ENCODE assay signal across 8 cellular contexts in genomic region chr3:169764164-169764452, GRCh38. TPM values are rescaled to one million over a fixed set of nuclear protein-coding genes. Genes with fewer than 3 reads are reported as not detected.
A peak's percentile ranks its signal among the peaks of the same experiment; 100 is the strongest.
DNase-seq lines count a peak whose midpoint lies in the region; ATAC-seq, FAIRE-seq and TF ChIP-seq lines count a peak whose summit lies in the region.

No MANE protein-coding gene starts in this region.

- peak; percentile 66 for FAIRE-seq in endothelial cell of umbilical vein (lab: Jason Lieb, UNC)

- H3K9me3 ChIP-seq in SJCRH30 (replicated peaks) (no peaks in the 10 kb centered on the region; the same call in 1 of the 2 replicates), endothelial cell of umbilical vein (replicated peaks; ENCODE audit: control insufficient read depth, insufficient read depth, low read length) (no peaks in the 10 kb centered on the region)
- no peaks in the 10 kb centered on the region for H3K9me3 ChIP-seq in naive thymus-derived CD4-positive, alpha-beta T cell (ENCODE audit: control insufficient read depth in 2 of 3, low read length in 3 of 3)

- no peak for TF ChIP-seq POLR2A in endothelial cell of umbilical vein (IDR thresholded peaks at IDR 0.05; ENCODE audit: low read depth, low read length)

- H3K36me3 ChIP-seq in SJCRH30 (no peaks in the 10 kb centered on the region), endothelial cell of umbilical vein (ENCODE audit: control insufficient read depth in 2 of 2, extremely low read depth in 1 of 2, insufficient read depth in 2 of 2, low read length in 2 of 2) (no peaks in the 10 kb centered on the region)
- peaks cover 0 to 6% (median 0%) of the 10 kb centered on the region in 3 experiments for H3K36me3 ChIP-seq in naive thymus-derived CD4-positive, alpha-beta T cell (ENCODE audit: control insufficient read depth in 2 of 3, insufficient read depth in 3 of 3, low read length in 3 of 3)

- peak overlapping the region; percentile 65 for H2AFZ ChIP-seq in endothelial cell of umbilical vein (ENCODE audit: low read depth, low read length)

- H3K4me3 Mint-ChIP-seq in naive thymus-derived CD4-positive, alpha-beta T cell = peak overlapping the region; percentile 89 to 99 (median 98)

- H3K79me2 ChIP-seq in endothelial cell of umbilical vein (ENCODE audit: control insufficient read depth, insufficient read depth, low read length) = no peaks in the 10 kb centered on the region

- peak overlapping the region; percentile 96 to 100 (median 99) for H3K27ac Mint-ChIP-seq in naive thymus-derived CD4-positive, alpha-beta T cell

- H3K27me3 Mint-ChIP-seq in naive thymus-derived CD4-positive, alpha-beta T cell = no peaks in the 10 kb centered on the region

- H3K27me3 ChIP-seq in SJCRH30 = no peaks in the 10 kb centered on the region
- H3K27me3 ChIP-seq in endothelial cell of umbilical vein (ENCODE audit: control insufficient read depth in 2 of 2, insufficient read depth in 2 of 2, low read length in 2 of 2) = no peaks in the 10 kb centered on the region
- no peaks in the 10 kb centered on the region for H3K27me3 ChIP-seq in naive thymus-derived CD4-positive, alpha-beta T cell (ENCODE audit: control insufficient read depth in 2 of 2, insufficient read depth in 2 of 2, low read length in 2 of 2)

- dilution Hi-C loops in endothelial cell of umbilical vein (cut with MboI; ENCODE audit: extremely low pct_ligation_motif_present, low sequenced_read_pairs) = no loop called here

- intact Hi-C loops in endothelial cell of umbilical vein (cut with micrococcal nuclease) = loop anchor here (2.0 kb wide), 1 partner anchor 203 kb away; the partner anchor contains the start of gene SEC62
- intact Hi-C loops in naive thymus-derived CD4-positive, alpha-beta T cell (cut with micrococcal nuclease) = loop anchor here (1.0 to 5.0 kb wide), 13 partner anchors 49 to 1695 kb away; partner anchors contain the start of genes EIF5A2 (in 1 of the 2), PHC3 (in 1 of the 2), SEC62 (in 1 of the 2) and SKIL (in 1 of the 2)

- H3K9me3 Mint-ChIP-seq in naive thymus-derived CD4-positive, alpha-beta T cell = peaks cover 0 to 5% (median 3%) of the 10 kb centered on the region in 11 donors

- H3K27ac ChIP-seq in C4-2B (peak overlapping the region; percentile 87), SJCRH30 (peak overlapping the region; percentile 71), endothelial cell of umbilical vein (ENCODE audit: insufficient read depth, low read depth, low read length) (peak overlapping the region; percentile 31)
- H3K27ac ChIP-seq in naive thymus-derived CD4-positive, alpha-beta T cell (ENCODE audit: low read depth, low read length) = peak overlapping the region; percentile 98

- peak overlapping the region; percentile 70 for H3K9ac ChIP-seq in endothelial cell of umbilical vein (replicated peaks; ENCODE audit: extremely low read depth, insufficient read depth, low read length)

- peak overlapping the region; percentile 74 for H3K4me2 ChIP-seq in endothelial cell of umbilical vein (ENCODE audit: insufficient read depth, low read length)

- CTCF ChIA-PET in endothelial cell of umbilical vein (lab: Charles Lee) = interaction anchor here (1.9 kb wide), 1 partner anchor 9 kb away, joined by 5 read pairs; the partner anchor contains the start of gene MYNN
- CTCF ChIA-PET in naive thymus-derived CD4-positive, alpha-beta T cell (lab: Charles Lee) = interaction anchor here (0.8 to 3.3 kb wide), 3 partner anchors 9 to 274 kb away, joined by 3 to 15 read pairs (median 4); partner anchors contain the start of gene MYNN

- POLR2A ChIA-PET in endothelial cell of umbilical vein (lab: Charles Lee) = no interaction called here
- POLR2A ChIA-PET in naive thymus-derived CD4-positive, alpha-beta T cell (lab: Charles Lee) = interaction anchor here (0.7 to 4.2 kb wide), 14 partner anchors 9 to 1047 kb away, joined by 3 to 89 read pairs (median 4); partner anchors contain the start of genes LRRC34, LRRIQ4, MYNN and PHC3

- peak overlapping the region; percentile 74 for H3K4me3 ChIP-seq in SJCRH30
- H3K4me3 ChIP-seq in endothelial cell of umbilical vein (replicated peaks in 1 of 3; ENCODE audit: insufficient read depth in 1 of 3, low read depth in 1 of 3, low read length in 3 of 3) = peak overlapping the region; percentile 36 to 53 (median 41)
- peak overlapping the region; percentile 88 for H3K4me3 ChIP-seq in naive thymus-derived CD4-positive, alpha-beta T cell (ENCODE audit: low read length)

- H4K20me1 ChIP-seq in endothelial cell of umbilical vein (replicated peaks; ENCODE audit: control insufficient read depth, extremely low read depth, insufficient read depth, low read length) = no peaks in the 10 kb centered on the region

- peaks cover 0 to 5% (median 0%) of the 10 kb centered on the region in 5 donors for H3K36me3 Mint-ChIP-seq in naive thymus-derived CD4-positive, alpha-beta T cell

- no TSS peak for BruUV-seq in endothelial cell of umbilical vein (replicated peaks; lab: Mats Ljungman, UMichigan)

- peak; percentile 39 for ATAC-seq in GM19328 (IDR thresholded peaks at IDR 0.05; ENCODE audit: unreplicated experiment)
- peak; percentile 29 for ATAC-seq in HG03342 (IDR thresholded peaks at IDR 0.05; ENCODE audit: unreplicated experiment)
- peak; percentile 32 for ATAC-seq in naive thymus-derived CD4-positive, alpha-beta T cell

- H3K4me1 Mint-ChIP-seq in naive thymus-derived CD4-positive, alpha-beta T cell = peaks cover 10 to 41% (median 33%) of the 10 kb centered on the region in 7 donors

- no peaks in the 10 kb centered on the region for H3K9me1 ChIP-seq in endothelial cell of umbilical vein (replicated peaks; ENCODE audit: control insufficient read depth, extremely low read depth, insufficient read depth, low read length)

- TF ChIP-seq CTCF in C4-2B (conservative IDR thresholded peaks at IDR 0.05) (no peak), endothelial cell of umbilical vein (IDR thresholded peaks at IDR 0.05; ENCODE audit: extremely low read depth in 1 of 2, insufficient read depth in 1 of 2, low read depth in 1 of 2, low read length in 2 of 2) (no peak)

- no peak for DNase-seq in SJCRH30
- DNase-seq in endothelial cell of umbilical vein (ENCODE audit: low read depth, low spot score) = no peak
- no peak for DNase-seq in naive thymus-derived CD4-positive, alpha-beta T cell
- no peak for DNase-seq in GOT3 (lab: John Stamatoyannopoulos, UW)
- DNase-seq in stimulated activated naive CD4-positive, alpha-beta T cell (lab: John Stamatoyannopoulos, UW) = no peak

- H3K4me1 ChIP-seq in SJCRH30 (no peaks in the 10 kb centered on the region), endothelial cell of umbilical vein (ENCODE audit: control insufficient read depth, extremely low read depth, insufficient read depth, low read length) (peaks cover 11% of the 10 kb centered on the region)
- H3K4me1 ChIP-seq in naive thymus-derived CD4-positive, alpha-beta T cell (ENCODE audit: control insufficient read depth in 2 of 2, insufficient read depth in 2 of 2, low read length in 2 of 2) = peaks cover 16 to 23% of the 10 kb centered on the region in 2 donors

RNA-seq across cellular contexts. Expression of gene TERC, which starts 0.8 kb away (rescaled TPM):
- total RNA-seq in SJCRH30 (2014; rRNA removed; shearing (Covaris generic)) = 20.6 and 62.1 TPM in 2 replicates
- total RNA-seq in endothelial cell of umbilical vein = 6.1 and 10.0 TPM in 2 replicates
- 2.6 TPM in 2 replicates for polyA plus RNA-seq in endothelial cell of umbilical vein
- polyA plus RNA-seq in endothelial cell of umbilical vein (2011; cell fraction: cytosol; rRNA removed) = 0.37 and 1.4 TPM in 2 replicates
- polyA plus RNA-seq in endothelial cell of umbilical vein (2011; cell fraction: nucleus; rRNA removed) = 3.4 and 3.7 TPM in 2 replicates
- polyA plus RNA-seq in endothelial cell of umbilical vein (2012) = 1.3 TPM in 1 of 2 replicates, not detected in the other
- polyA minus RNA-seq in endothelial cell of umbilical vein = 5.8 and 15.0 TPM in 2 replicates
- 291 TPM for polyA minus RNA-seq in endothelial cell of umbilical vein (2011; cell fraction: cytosol; rRNA and poly(A)+ RNA removed)
- polyA minus RNA-seq in endothelial cell of umbilical vein (2011; cell fraction: nucleus; rRNA and poly(A)+ RNA removed) = 76.2 and 98.7 TPM in 2 replicates
- total RNA-seq in naive thymus-derived CD4-positive, alpha-beta T cell = 10 to 100 TPM in 2 of 5 experiments, 1 to 10 TPM in 3; 4.0 to 19.4 (median 7.4) TPM
- 1 to 10 TPM in 1 of 2 donors, not detected in 1; 1.1 TPM for polyA plus RNA-seq in naive thymus-derived CD4-positive, alpha-beta T cell

RNA-seq across cellular contexts. Expression of gene ACTRT3, which starts 5.3 kb away (rescaled TPM):
- not detected in 2 replicates for total RNA-seq in SJCRH30 (2014; rRNA removed; shearing (Covaris generic))
- total RNA-seq in endothelial cell of umbilical vein = 3.3 and 5.1 TPM in 2 replicates
- 2.1 and 2.6 TPM in 2 replicates for polyA plus RNA-seq in endothelial cell of umbilical vein
- polyA plus RNA-seq in endothelial cell of umbilical vein (2011; cell fraction: cytosol; rRNA removed) = 1.7 and 2.3 TPM in 2 replicates
- polyA plus RNA-seq in endothelial cell of umbilical vein (2011; cell fraction: nucleus; rRNA removed) = 1.1 and 1.4 TPM in 2 replicates
- 2.6 and 3.3 TPM in 2 replicates for polyA plus RNA-seq in endothelial cell of umbilical vein (2012)
- polyA minus RNA-seq in endothelial cell of umbilical vein = 3.6 and 3.9 TPM in 2 replicates
- 2.4 TPM for polyA minus RNA-seq in endothelial cell of umbilical vein (2011; cell fraction: cytosol; rRNA and poly(A)+ RNA removed)
- 0.77 and 1.1 TPM in 2 replicates for polyA minus RNA-seq in endothelial cell of umbilical vein (2011; cell fraction: nucleus; rRNA and poly(A)+ RNA removed)
- total RNA-seq in naive thymus-derived CD4-positive, alpha-beta T cell = under 1 TPM in 1 of 5 experiments, not detected in 4; 0.36 TPM
- polyA plus RNA-seq in naive thymus-derived CD4-positive, alpha-beta T cell = under 1 TPM in 1 of 2 donors, not detected in 1; 0.32 TPM

RNA-seq across cellular contexts. Expression of gene MYNN, which starts 9.1 kb away (rescaled TPM):
- total RNA-seq in SJCRH30 (2014; rRNA removed; shearing (Covaris generic)) = 15.6 and 17.1 TPM in 2 replicates
- total RNA-seq in endothelial cell of umbilical vein = 11.7 and 12.7 TPM in 2 replicates
- 5.5 and 7.1 TPM in 2 replicates for polyA plus RNA-seq in endothelial cell of umbilical vein
- polyA plus RNA-seq in endothelial cell of umbilical vein (2011; cell fraction: cytosol; rRNA removed) = 10.6 and 11.2 TPM in 2 replicates
- polyA plus RNA-seq in endothelial cell of umbilical vein (2011; cell fraction: nucleus; rRNA removed) = 18.9 and 25.3 TPM in 2 replicates
- 11.7 and 12.4 TPM in 2 replicates for polyA plus RNA-seq in endothelial cell of umbilical vein (2012)
- 11.0 and 12.7 TPM in 2 replicates for polyA minus RNA-seq in endothelial cell of umbilical vein
- polyA minus RNA-seq in endothelial cell of umbilical vein (2011; cell fraction: cytosol; rRNA and poly(A)+ RNA removed) = 10.3 TPM
- 17.5 and 24.7 TPM in 2 replicates for polyA minus RNA-seq in endothelial cell of umbilical vein (2011; cell fraction: nucleus; rRNA and poly(A)+ RNA removed)
- 10 to 100 TPM; 16.2 to 20.8 (median 19.0) TPM for total RNA-seq in naive thymus-derived CD4-positive, alpha-beta T cell
- polyA plus RNA-seq in naive thymus-derived CD4-positive, alpha-beta T cell = 10 to 100 TPM; 12.8 to 16.3 TPM

RNA-seq across cellular contexts. Expression of gene LRRIQ4, which starts 48.6 kb away (rescaled TPM):
- total RNA-seq in SJCRH30 (2014; rRNA removed; shearing (Covaris generic)) = 0.18 and 0.20 TPM in 2 replicates
- not detected in 2 replicates for total RNA-seq in endothelial cell of umbilical vein
- 0.04 TPM in 1 of 2 replicates, not detected in the other for polyA plus RNA-seq in endothelial cell of umbilical vein
- 0.03 TPM in 1 of 2 replicates, not detected in the other for polyA plus RNA-seq in endothelial cell of umbilical vein (2011; cell fraction: cytosol; rRNA removed)
- polyA plus RNA-seq in endothelial cell of umbilical vein (2011; cell fraction: nucleus; rRNA removed) = not detected in 2 replicates
- not detected in 2 replicates for polyA plus RNA-seq in endothelial cell of umbilical vein (2012)
- not detected in 2 replicates for polyA minus RNA-seq in endothelial cell of umbilical vein
- not detected for polyA minus RNA-seq in endothelial cell of umbilical vein (2011; cell fraction: cytosol; rRNA and poly(A)+ RNA removed)
- polyA minus RNA-seq in endothelial cell of umbilical vein (2011; cell fraction: nucleus; rRNA and poly(A)+ RNA removed) = not detected in 2 replicates
- under 1 TPM in 1 of 5 experiments, not detected in 4; 0.12 TPM for total RNA-seq in naive thymus-derived CD4-positive, alpha-beta T cell
- not detected for polyA plus RNA-seq in naive thymus-derived CD4-positive, alpha-beta T cell

RNA-seq across cellular contexts. Expression of gene LRRC34, which starts 48.6 kb away (rescaled TPM):
- 5.4 and 7.6 TPM in 2 replicates for total RNA-seq in SJCRH30 (2014; rRNA removed; shearing (Covaris generic))
- 2.4 and 2.5 TPM in 2 replicates for total RNA-seq in endothelial cell of umbilical vein
- polyA plus RNA-seq in endothelial cell of umbilical vein = 0.59 and 0.72 TPM in 2 replicates
- 0.83 and 1.0 TPM in 2 replicates for polyA plus RNA-seq in endothelial cell of umbilical vein (2011; cell fraction: cytosol; rRNA removed)
- polyA plus RNA-seq in endothelial cell of umbilical vein (2011; cell fraction: nucleus; rRNA removed) = 1.7 and 2.1 TPM in 2 replicates
- 1.1 and 1.8 TPM in 2 replicates for polyA plus RNA-seq in endothelial cell of umbilical vein (2012)
- 0.42 and 1.4 TPM in 2 replicates for polyA minus RNA-seq in endothelial cell of umbilical vein
- polyA minus RNA-seq in endothelial cell of umbilical vein (2011; cell fraction: cytosol; rRNA and poly(A)+ RNA removed) = not detected
- polyA minus RNA-seq in endothelial cell of umbilical vein (2011; cell fraction: nucleus; rRNA and poly(A)+ RNA removed) = 1.3 and 1.7 TPM in 2 replicates
- total RNA-seq in naive thymus-derived CD4-positive, alpha-beta T cell = 1 to 10 TPM in 1 of 5 experiments, under 1 TPM in 4; 0.30 to 3.7 (median 0.42) TPM
- polyA plus RNA-seq in naive thymus-derived CD4-positive, alpha-beta T cell = under 1 TPM; 0.26 to 0.40 TPM

Comparison
In these comparisons a context has a peak if more than half of its experiments do, and no peak if none do; other contexts are left out.
1. H3K27ac ChIP-seq: peak in every context shown above with its lines; median percentile 98 in naive thymus-derived CD4-positive, alpha-beta T cell; 87 in C4-2B; 71 in SJCRH30; 31 in endothelial cell of umbilical vein.